In genomic region chr9:92308893-92309292, GRCh38 we compare ENCODE assay signal across 24 cellular contexts. TPM values are rescaled to one million over a fixed set of nuclear protein-coding genes. Genes with fewer than 3 reads are reported as not detected.
DNase-seq lines count a peak whose midpoint lies in the region; ATAC-seq, FAIRE-seq and TF ChIP-seq lines count a peak whose summit lies in the region.
"Had no signal": no experiment of that assay in that cellular context is flagged by ENCODE, and none has a peak within 500 bp of the region (broad histone marks: within the 10 kb centered on the region; RNA-seq: fewer than 3 reads in every experiment).

No MANE protein-coding gene starts in this region.

- H3K36me3 ChIP-seq in uterus = no peaks in the 10 kb centered on the region

- no peak overlapping the region for H3K27ac ChIP-seq in uterus
- H3K27ac ChIP-seq: colonic mucosa, HL-60, lower lobe of right lung, neutrophil, SK-N-MC had no signal

- DNase-seq in GM18507 (ENCODE audit: extremely low spot score, insufficient read length, low read depth) = no peak
- peak; percentile 6 for DNase-seq in NCI-H2196 treated with DMSO at 0.1 percent for 48 hours (lab: John Stamatoyannopoulos, UW; ENCODE audit: unreplicated experiment)
- peak; percentile 64 for DNase-seq in fibroblast of pulmonary artery (ENCODE audit: low read depth)
- no peak for DNase-seq in uterus
- DNase-seq in NCI-H1436 treated with DMSO at 0.1 percent for 48 hours (lab: John Stamatoyannopoulos, UW) = no peak
- no peak for DNase-seq in globus pallidus (ENCODE audit: low spot score)
- DNase-seq: activated CD4-positive, alpha-beta T cell treated with anti-CD3 and anti-CD28 coated beads, Interleukin-2, amount 50 U/mL, for 48 hours; activated T-cell treated with anti-CD3 and anti-CD28 coated beads for 4 hours; colonic mucosa; DMS79 treated with DMSO at 0.1 percent for 48 hours; endodermal cell; hippocampal formation; lower lobe of right lung; NCI-H1694; RPMI8226 had no signal

- TF ChIP-seq POLR2A in uterus (IDR thresholded peaks at IDR 0.05) = no peak

- no peak for TF ChIP-seq CTCF in fibroblast of pulmonary artery (IDR thresholded peaks at IDR 0.05; ENCODE audit: low read length, missing control alignments)
- no peak for TF ChIP-seq CTCF in uterus (IDR thresholded peaks at IDR 0.05)

- H3K4me3 ChIP-seq in fibroblast of pulmonary artery (replicated peaks; ENCODE audit: low read depth, low read length) (no peak overlapping the region), uterus (no peak overlapping the region)
- H3K4me3 ChIP-seq: colonic mucosa, lower lobe of right lung, SK-N-MC had no signal

- no peaks in the 10 kb centered on the region for H3K27me3 ChIP-seq in uterus
- H3K27me3 ChIP-seq: colonic mucosa, neutrophil had no signal

- FAIRE-seq in GM18507 (lab: Jason Lieb, UNC) = peak; percentile 54
- FAIRE-seq: GM12892, islet of Langerhans had no signal

- intact Hi-C loops in uterus (cut with DNase I; ENCODE audit: low total_unique reads) = no loop called here

- no peaks in the 10 kb centered on the region for H3K9me3 ChIP-seq in uterus
- H3K9me3 ChIP-seq: colonic mucosa, lower lobe of right lung, neutrophil had no signal

- ATAC-seq in GM21447 (IDR thresholded peaks at IDR 0.05; ENCODE audit: unreplicated experiment) (peak; percentile 68), HG02763 (IDR thresholded peaks at IDR 0.05; ENCODE audit: unreplicated experiment) (no peak)
- ATAC-seq: activated naive CD4-positive, alpha-beta T cell treated with anti-CD3 and anti-CD28 coated beads, Interleukin-2, amount 50 U/mL, for 72 hours; lower lobe of right lung; WTC11 had no signal

- no peaks in the 10 kb centered on the region for H3K4me1 ChIP-seq in uterus
- H3K4me1 ChIP-seq: colonic mucosa, lower lobe of right lung had no signal

RNA-seq across cellular contexts. Expression of gene IARS1, which starts 15.4 kb away (rescaled TPM):
- 100 to 1,000 TPM in 3 of 4 donors, 10 to 100 TPM in 1; 73.2 to 234 (median 161) TPM for total RNA-seq in uterus

RNA-seq across cellular contexts. Expression of gene NOL8, which starts 16.3 kb away (rescaled TPM):
- 10 to 100 TPM; 16.5 to 48.0 (median 33.0) TPM for total RNA-seq in uterus

RNA-seq across cellular contexts. Expression of gene CENPP, which starts 16.9 kb away (rescaled TPM):
- 10 to 100 TPM in 1 of 4 donors, 1 to 10 TPM in 2, under 1 TPM in 1; 0.88 to 12.0 (median 4.3) TPM for total RNA-seq in uterus

Comparison
In these comparisons a context has a peak if more than half of its experiments do, and no peak if none do; other contexts are left out.
1. DNase-seq: peak in NCI-H2196 treated with DMSO at 0.1 percent for 48 hours (single experiment) and fibroblast of pulmonary artery (single experiment); none in GM18507 (single experiment), uterus (0 of 2), NCI-H1436 treated with DMSO at 0.1 percent for 48 hours (single experiment) and globus pallidus (single experiment).